26 cellular contexts compared by ENCODE assay signal in the genomic region with DNA sequence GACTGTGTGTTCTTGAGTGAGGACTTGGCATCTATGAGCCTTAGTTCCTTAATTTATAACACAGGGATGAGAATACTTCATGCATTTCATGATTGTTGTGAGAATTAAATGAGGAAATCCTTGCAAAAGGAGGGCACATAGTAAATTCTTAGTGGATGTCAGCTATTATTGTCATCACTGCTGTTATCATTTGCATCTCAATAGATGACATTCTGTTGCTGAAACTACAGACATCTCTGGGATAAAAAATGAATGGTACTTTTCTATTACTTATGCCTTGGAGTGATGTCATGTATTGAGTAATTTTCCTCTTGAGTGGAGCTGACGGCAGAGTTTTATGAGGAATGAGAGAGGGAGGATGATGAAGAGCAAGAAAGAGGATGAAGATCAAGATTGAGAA.
"Had no signal": no experiment of that assay in that cellular context is flagged by ENCODE, and none has a peak within 500 bp of the region (broad histone marks: within the 10 kb centered on the region; RNA-seq: fewer than 3 reads in every experiment).

No MANE protein-coding gene starts in this region.

- H3K4me1 ChIP-seq: breast epithelium, gastroesophageal sphincter, pancreas, suprapubic skin, transverse colon, uterus had no signal

- H3K27me3 ChIP-seq: breast epithelium, esophagus muscularis mucosa, gastroesophageal sphincter, pancreas, stomach, suprapubic skin, transverse colon, uterus had no signal

- H3K4me3 Mint-ChIP-seq: activated CD4-positive, alpha-beta T cell treated with anti-CD3 and anti-CD28 coated beads, Interleukin-2, amount 10 ng/mL, durations not matched to agents 24 days and 14 days; activated CD8-positive, alpha-beta T cell treated with anti-CD3 and anti-CD28 coated beads, Interleukin-2, amount 10 ng/mL, durations not matched to agents 7 days and 5 days; activated naive CD4-positive, alpha-beta T cell treated with anti-CD3 and anti-CD28 coated beads, Interleukin-2, amount 50 U/mL, for 24 hours; central memory CD8-positive, alpha-beta T cell; natural killer cell; stimulated activated effector memory CD8-positive, alpha-beta T cell treated with anti-CD3 and anti-CD28 coated beads, Interleukin-12 subunit alpha, Interleukin-12 subunit beta, amount 100 ng/mL, for 72 hours; T-helper 2 cell treated with Interferon-gamma antibody and Interleukin-4, amounts not matched to agents 5 μg/mL and 100 μg/mL, for 36 hours had no signal

- H3K27ac ChIP-seq: breast epithelium, esophagus muscularis mucosa, gastroesophageal sphincter, pancreas, skin epidermis, stomach, suprapubic skin, transverse colon, uterus, VCaP had no signal

- DNase-seq: activated CD4-positive, alpha-beta T cell treated with anti-CD3 and anti-CD28 coated beads, Interleukin-2, amount 10 ng/mL, durations not matched to agents 24 days and 14 days; activated CD8-positive, alpha-beta T cell treated with anti-CD3 and anti-CD28 coated beads, Interleukin-2, amount 10 ng/mL, durations not matched to agents 7 days and 5 days; activated gamma-delta T cell treated with Interleukin-2 at 50 U/mL for 16 hours; activated T-cell treated with anti-CD3 and anti-CD28 coated beads, Interleukin-2, amount 50 U/mL, for 1 hour; amniotic stem cell; effector memory CD4-positive, alpha-beta T cell; head of caudate nucleus; left cardiac atrium; midbrain; natural killer cell; pancreas; stimulated activated CD4-positive, alpha-beta T cell treated with anti-CD3 and anti-CD28 coated beads, Interleukin-2, amount 100 ng/mL, for 24 hours; stomach; transverse colon; uterus had no signal

- H3K27ac Mint-ChIP-seq: activated CD4-positive, alpha-beta T cell treated with anti-CD3 and anti-CD28 coated beads, Interleukin-2, amount 10 ng/mL, durations not matched to agents 24 days and 14 days; activated CD8-positive, alpha-beta T cell treated with anti-CD3 and anti-CD28 coated beads, Interleukin-2, amount 10 ng/mL, durations not matched to agents 7 days and 5 days; activated naive CD4-positive, alpha-beta T cell treated with anti-CD3 and anti-CD28 coated beads, Interleukin-2, amount 50 U/mL, for 24 hours; natural killer cell; stimulated activated effector memory CD8-positive, alpha-beta T cell treated with anti-CD3 and anti-CD28 coated beads, Interleukin-12 subunit alpha, Interleukin-12 subunit beta, amount 100 ng/mL, for 72 hours; T-helper 2 cell treated with Interferon-gamma antibody and Interleukin-4, amounts not matched to agents 5 μg/mL and 100 μg/mL, for 36 hours had no signal

- H3K27me3 Mint-ChIP-seq: activated CD4-positive, alpha-beta T cell treated with anti-CD3 and anti-CD28 coated beads, Interleukin-2, amount 10 ng/mL, durations not matched to agents 24 days and 14 days; activated naive CD4-positive, alpha-beta T cell treated with anti-CD3 and anti-CD28 coated beads, Interleukin-2, amount 50 U/mL, for 24 hours; central memory CD8-positive, alpha-beta T cell had no signal

- H3K4me1 Mint-ChIP-seq: activated CD4-positive, alpha-beta T cell treated with anti-CD3 and anti-CD28 coated beads, Interleukin-2, amount 10 ng/mL, durations not matched to agents 24 days and 14 days; activated naive CD4-positive, alpha-beta T cell treated with anti-CD3 and anti-CD28 coated beads, Interleukin-2, amount 50 U/mL, for 24 hours; central memory CD8-positive, alpha-beta T cell; natural killer cell; stimulated activated effector memory CD8-positive, alpha-beta T cell treated with anti-CD3 and anti-CD28 coated beads, Interleukin-12 subunit alpha, Interleukin-12 subunit beta, amount 100 ng/mL, for 72 hours had no signal

- H3K36me3 ChIP-seq: breast epithelium, esophagus muscularis mucosa, gastroesophageal sphincter, pancreas, stomach, suprapubic skin, transverse colon, uterus had no signal

- H3K9me3 ChIP-seq: breast epithelium, esophagus muscularis mucosa, gastroesophageal sphincter, pancreas, stomach, suprapubic skin, transverse colon, uterus had no signal

- H3K4me3 ChIP-seq: breast epithelium, esophagus muscularis mucosa, gastroesophageal sphincter, pancreas, skin epidermis, stomach, suprapubic skin, transverse colon, uterus had no signal

- H3K36me3 Mint-ChIP-seq: activated naive CD4-positive, alpha-beta T cell treated with anti-CD3 and anti-CD28 coated beads, Interleukin-2, amount 50 U/mL, for 24 hours; natural killer cell; stimulated activated effector memory CD8-positive, alpha-beta T cell treated with anti-CD3 and anti-CD28 coated beads, Interleukin-12 subunit alpha, Interleukin-12 subunit beta, amount 100 ng/mL, for 72 hours had no signal

- H3K9me3 Mint-ChIP-seq: activated CD4-positive, alpha-beta T cell treated with anti-CD3 and anti-CD28 coated beads, Interleukin-2, amount 10 ng/mL, durations not matched to agents 24 days and 14 days; T-helper 2 cell treated with Interferon-gamma antibody and Interleukin-4, amounts not matched to agents 5 μg/mL and 100 μg/mL, for 36 hours had no signal

- ATAC-seq: activated CD4-positive, CD25-positive, alpha-beta regulatory T cell treated with anti-CD3 and anti-CD28 coated beads, Interleukin-2, amount 50 U/mL, for 24 hours; activated CD8-positive, alpha-beta T cell treated with anti-CD3 and anti-CD28 coated beads, Interleukin-2, amount 10 ng/mL, durations not matched to agents 7 days and 5 days; gastroesophageal sphincter; natural killer cell; pancreas; stimulated activated effector memory CD8-positive, alpha-beta T cell treated with anti-CD3 and anti-CD28 coated beads, Interleukin-12 subunit alpha, Interleukin-12 subunit beta, amount 100 ng/mL, for 72 hours had no signal
